ENCODE assay signal across 1 cellular context in the genomic region with DNA sequence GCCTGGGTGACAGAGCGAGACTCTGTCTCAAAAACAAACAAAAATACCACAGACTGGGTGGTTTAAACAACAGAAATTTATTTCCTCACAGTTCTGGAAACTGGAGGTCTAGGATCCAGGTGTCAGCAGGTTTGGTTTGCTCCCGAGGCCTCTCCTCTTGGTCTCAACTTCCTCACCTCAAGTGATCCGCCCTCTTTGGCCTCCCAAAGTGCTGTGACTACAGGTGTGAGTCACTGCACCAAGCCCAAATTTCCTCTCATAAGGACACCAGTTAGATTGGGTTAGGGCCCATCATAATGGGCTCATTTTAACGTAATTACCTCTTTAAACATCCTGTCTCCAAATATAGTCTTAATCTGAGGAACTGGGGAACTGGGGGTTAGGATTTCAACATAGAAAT.
TF ChIP-seq lines count a peak whose summit lies in the region.

No MANE protein-coding gene starts in this region.

TF ChIP-seq in HEK293, 187 proteins besides CTCF, POLR2A, EP300 and RAD21 (continued from another document):
- TF ChIP-seq PRDM10 (tag by site-specific recombination; IDR thresholded peaks at IDR 0.05) = 0 out of 2 replicates have a peak, but pooled peaks have one; percentile 31
